Comparison of ENCODE assay signal across 13 cellular contexts in genomic region chr20:35660122-35660937, GRCh38. TPM values are rescaled to one million over a fixed set of nuclear protein-coding genes. Genes with fewer than 3 reads are reported as not detected.
DNase-seq lines count a peak whose midpoint lies in the region; ATAC-seq, FAIRE-seq and TF ChIP-seq lines count a peak whose summit lies in the region.
"Had no signal": no experiment of that assay in that cellular context is flagged by ENCODE, and none has a peak within 500 bp of the region (broad histone marks: within the 10 kb centered on the region; RNA-seq: fewer than 3 reads in every experiment).

No MANE protein-coding gene starts in this region.

- peak overlapping the region; percentile 95 to 97 (median 96) for H3K4me3 Mint-ChIP-seq in CD4-positive, CD25-positive, alpha-beta regulatory T cell
- H3K4me3 Mint-ChIP-seq in astrocyte (ENCODE audit: unreplicated experiment) = peak overlapping the region; percentile 50

- H3K4me2 ChIP-seq in MM.1S (ENCODE audit: low read depth, low read length) (peak overlapping the region; percentile 82), astrocyte (ENCODE audit: low read length) (peak overlapping the region; percentile 97), trophoblast cell (ENCODE audit: low read length) (no peak overlapping the region)

- H3F3A ChIP-seq in MM.1S (ENCODE audit: insufficient read depth, low read length) = peaks cover 27% of the 10 kb centered on the region

- H3K4me1 Mint-ChIP-seq in CD4-positive, CD25-positive, alpha-beta regulatory T cell = peaks cover 37 to 77% (median 67%) of the 10 kb centered on the region in 4 donors
- H3K4me1 Mint-ChIP-seq in astrocyte (ENCODE audit: low read depth, unreplicated experiment) = peaks cover 37% of the 10 kb centered on the region

- H3K23ac ChIP-seq in trophoblast cell (ENCODE audit: low read length) = no peak overlapping the region

- TF ChIP-seq CTCF in MM.1S (IDR thresholded peaks at IDR 0.05; ENCODE audit: low read length) (no peak), astrocyte (IDR thresholded peaks at IDR 0.05; ENCODE audit: insufficient read depth, low read depth, low read length) (no peak)

- peaks cover 1% of the 10 kb centered on the region for H3K36me3 ChIP-seq in CD4-positive, CD25-positive, alpha-beta regulatory T cell (ENCODE audit: control insufficient read depth, insufficient read depth, low read length)
- H3K36me3 ChIP-seq in MM.1S (replicated peaks; ENCODE audit: insufficient read depth, low read length) (peaks cover 5% of the 10 kb centered on the region), astrocyte (ENCODE audit: insufficient read depth, low read length) (no peaks in the 10 kb centered on the region), trophoblast cell (ENCODE audit: control insufficient read depth in 1 of 2, insufficient read depth in 2 of 2, low read length in 2 of 2) (peaks cover 3 to 5% of the 10 kb centered on the region in 2 experiments)

- H4K8ac ChIP-seq in trophoblast cell (ENCODE audit: low read depth, low read length) = no peak overlapping the region

- no peaks in the 10 kb centered on the region for H3K27me3 Mint-ChIP-seq in CD4-positive, CD25-positive, alpha-beta regulatory T cell
- no peaks in the 10 kb centered on the region for H3K27me3 Mint-ChIP-seq in astrocyte (ENCODE audit: low read depth, unreplicated experiment)

- no peak for FAIRE-seq in astrocyte (lab: Jason Lieb, UNC)

- H2BK5ac ChIP-seq in trophoblast cell (ENCODE audit: low read depth, low read length, poor library complexity) = no peak overlapping the region

- H2AK5ac ChIP-seq in trophoblast cell (ENCODE audit: low read length) = no peak overlapping the region

- peak overlapping the region; percentile 97 for H3K4ac ChIP-seq in trophoblast cell (ENCODE audit: low read depth, low read length)

- no peaks in the 10 kb centered on the region for H3K27me3 ChIP-seq in CD4-positive, CD25-positive, alpha-beta regulatory T cell (ENCODE audit: control insufficient read depth, insufficient read depth, low read length)
- H3K27me3 ChIP-seq in MM.1S (replicated peaks; ENCODE audit: insufficient read depth, low read length) (no peaks in the 10 kb centered on the region), astrocyte (ENCODE audit: insufficient read depth, low read length) (no peaks in the 10 kb centered on the region), trophoblast cell (ENCODE audit: insufficient read depth, low read length) (no peaks in the 10 kb centered on the region)

- H2BK120ac ChIP-seq in trophoblast cell (ENCODE audit: insufficient read depth, low read length, poor library complexity) = no peak overlapping the region

- no peak overlapping the region for H4K12ac ChIP-seq in trophoblast cell (ENCODE audit: low read depth, low read length)

- H3K9me3 Mint-ChIP-seq in CD4-positive, CD25-positive, alpha-beta regulatory T cell = no peaks in the 10 kb centered on the region
- H3K9me3 Mint-ChIP-seq in astrocyte (ENCODE audit: unreplicated experiment) = no peaks in the 10 kb centered on the region

- ATAC-seq in CD4-positive, CD25-positive, alpha-beta regulatory T cell (ENCODE audit: low read depth in 2 of 2) = no peak
- ATAC-seq in HG02759 (IDR thresholded peaks at IDR 0.05; ENCODE audit: unreplicated experiment) = no peak

- peaks cover 78% of the 10 kb centered on the region for H4K20me1 ChIP-seq in MM.1S (ENCODE audit: insufficient read depth, low read length)
- H4K20me1 ChIP-seq in astrocyte (ENCODE audit: insufficient read depth, low read length) = peaks cover 88% of the 10 kb centered on the region

- H2AFZ ChIP-seq in MM.1S (ENCODE audit: low read length) = no peak overlapping the region
- H2AFZ ChIP-seq in astrocyte (ENCODE audit: low read depth, low read length) = no peak overlapping the region
- H2AFZ ChIP-seq in trophoblast cell (ENCODE audit: insufficient read depth, low read length, poor library complexity) = no peak overlapping the region

- H3K14ac ChIP-seq in trophoblast cell (ENCODE audit: low read length) = no peak overlapping the region

- no peak overlapping the region for H4K91ac ChIP-seq in trophoblast cell (ENCODE audit: low read depth, low read length)

- H3K9me3 ChIP-seq in CD4-positive, CD25-positive, alpha-beta regulatory T cell (ENCODE audit: control insufficient read depth in 2 of 2, low read length in 2 of 2) = no peaks in the 10 kb centered on the region
- H3K9me3 ChIP-seq in MM.1S (replicated peaks; ENCODE audit: insufficient read depth, low read length) (no peaks in the 10 kb centered on the region), astrocyte (ENCODE audit: insufficient read depth, low read depth, low read length) (no peaks in the 10 kb centered on the region), trophoblast cell (ENCODE audit: insufficient read depth, low read depth, low read length) (no peaks in the 10 kb centered on the region)

- peak overlapping the region; percentile 79 to 98 (median 90) for H3K27ac Mint-ChIP-seq in CD4-positive, CD25-positive, alpha-beta regulatory T cell
- peak overlapping the region; percentile 17 for H3K27ac Mint-ChIP-seq in astrocyte (ENCODE audit: unreplicated experiment)

- H3K36me3 Mint-ChIP-seq in CD4-positive, CD25-positive, alpha-beta regulatory T cell = peaks cover 13% of the 10 kb centered on the region
- no peaks in the 10 kb centered on the region for H3K36me3 Mint-ChIP-seq in astrocyte (ENCODE audit: low read depth, unreplicated experiment)

- H3K9ac ChIP-seq in MM.1S (ENCODE audit: low read length) (no peak overlapping the region), astrocyte (ENCODE audit: low read length) (no peak overlapping the region), trophoblast cell (ENCODE audit: low read length) (no peak overlapping the region)

- H3K9me2 ChIP-seq in MM.1S (replicated peaks; ENCODE audit: insufficient read depth, low read length) = no peaks in the 10 kb centered on the region

- peaks cover 11% of the 10 kb centered on the region for H3K79me1 ChIP-seq in trophoblast cell (ENCODE audit: low read length)

- H3K4me1 ChIP-seq in CD4-positive, CD25-positive, alpha-beta regulatory T cell (ENCODE audit: control insufficient read depth, insufficient read depth, low read length, poor library complexity, severe bottlenecking) = peaks cover 84% of the 10 kb centered on the region
- H3K4me1 ChIP-seq in MM.1S (ENCODE audit: low read length) (peaks cover 31% of the 10 kb centered on the region), astrocyte (ENCODE audit: insufficient read depth, low read length) (peaks cover 22% of the 10 kb centered on the region), trophoblast cell (ENCODE audit: control insufficient read depth in 1 of 2, insufficient read depth in 2 of 2, low read length in 2 of 2) (peaks cover 4 to 5% of the 10 kb centered on the region in 2 experiments)

- no CpG with 5 or more reads among the region's 10 CpGs for WGBS in trophoblast cell (ENCODE audit: extremely low coverage, insufficient coverage, insufficient read length)

- H3K18ac ChIP-seq in trophoblast cell (ENCODE audit: low read length) = no peak overlapping the region

- H3K79me2 ChIP-seq in MM.1S (ENCODE audit: low read length) = peaks cover 94% of the 10 kb centered on the region
- H3K79me2 ChIP-seq in astrocyte (ENCODE audit: insufficient read depth, low read length) = peaks cover 97% of the 10 kb centered on the region
- H3K79me2 ChIP-seq in trophoblast cell (ENCODE audit: control insufficient read depth, insufficient read depth, low read length, poor library complexity) = peaks cover 23% of the 10 kb centered on the region

- DNase-seq in CD4-positive, CD25-positive, alpha-beta regulatory T cell = no peak
- DNase-seq in MM.1S = no peak
- no peak for DNase-seq in astrocyte (ENCODE audit: low read depth)
- DNase-seq in trophoblast cell = peak; percentile 50 to 54
- no peak for DNase-seq in activated gamma-delta T cell treated with Interleukin-2 at 50 U/mL for 16 hours
- DNase-seq in substantia nigra (lab: John Stamatoyannopoulos, UW) = no peak
- DNase-seq in DMS53 (lab: John Stamatoyannopoulos, UW) = no peak
- DNase-seq: effector CD4-positive, alpha-beta T cell; GOT3; NCI-H187 treated with DMSO at 0.1 percent for 48 hours; nucleus accumbens; RPMI8226 had no signal

- no peak overlapping the region for H2BK12ac ChIP-seq in trophoblast cell (ENCODE audit: low read length)

- peak overlapping the region; percentile 100 for H3K27ac ChIP-seq in CD4-positive, CD25-positive, alpha-beta regulatory T cell (ENCODE audit: insufficient read depth, low read length, poor library complexity, severe bottlenecking)
- no peak overlapping the region for H3K27ac ChIP-seq in MM.1S (ENCODE audit: low read length)
- peak overlapping the region; percentile 15 for H3K27ac ChIP-seq in astrocyte (ENCODE audit: low read depth, low read length)
- no peak overlapping the region for H3K27ac ChIP-seq in trophoblast cell (ENCODE audit: low read depth, low read length)
- H3K27ac ChIP-seq in substantia nigra (ENCODE audit: low read depth, low read length, poor library complexity, severe bottlenecking) = no peak overlapping the region

- H3K4me3 ChIP-seq in CD4-positive, CD25-positive, alpha-beta regulatory T cell (ENCODE audit: low read depth, low read length) = peak overlapping the region; percentile 90
- H3K4me3 ChIP-seq in MM.1S (ENCODE audit: low read length) = no peak overlapping the region
- H3K4me3 ChIP-seq in astrocyte (ENCODE audit: insufficient read depth, low read depth, low read length) = no peak overlapping the region
- no peak overlapping the region for H3K4me3 ChIP-seq in trophoblast cell (ENCODE audit: low read depth, low read length)

RNA-seq across cellular contexts. Expression of gene CPNE1, which starts 4.4 kb away (rescaled TPM):
- 246 TPM for total RNA-seq in CD4-positive, CD25-positive, alpha-beta regulatory T cell
- polyA plus RNA-seq in CD4-positive, CD25-positive, alpha-beta regulatory T cell = 100 to 1,000 TPM; 175 to 398 (median 338) TPM
- total RNA-seq in astrocyte = 194 and 200 TPM in 2 replicates
- 121 and 122 TPM in 2 replicates for polyA plus RNA-seq in trophoblast cell (2013)

RNA-seq across cellular contexts. Expression of gene RBM12, which starts 4.4 kb away (rescaled TPM):
- 128 TPM for total RNA-seq in CD4-positive, CD25-positive, alpha-beta regulatory T cell
- 10 to 100 TPM; 46.6 to 58.0 (median 53.3) TPM for polyA plus RNA-seq in CD4-positive, CD25-positive, alpha-beta regulatory T cell
- 78.1 and 88.4 TPM in 2 replicates for total RNA-seq in astrocyte
- polyA plus RNA-seq in trophoblast cell (2013) = 99.5 and 101 TPM in 2 replicates

RNA-seq across cellular contexts. Expression of gene NFS1, which starts 38.8 kb away (rescaled TPM):
- total RNA-seq in CD4-positive, CD25-positive, alpha-beta regulatory T cell = 21.2 TPM
- 10 to 100 TPM; 22.3 to 32.6 (median 25.4) TPM for polyA plus RNA-seq in CD4-positive, CD25-positive, alpha-beta regulatory T cell
- total RNA-seq in astrocyte = 30.3 and 33.0 TPM in 2 replicates
- polyA plus RNA-seq in trophoblast cell (2013) = 11.7 and 11.8 TPM in 2 replicates

RNA-seq across cellular contexts. Expression of gene ROMO1, which starts 38.9 kb away (rescaled TPM):
- 48.8 TPM for total RNA-seq in CD4-positive, CD25-positive, alpha-beta regulatory T cell
- 100 to 1,000 TPM; 295 to 378 (median 363) TPM for polyA plus RNA-seq in CD4-positive, CD25-positive, alpha-beta regulatory T cell
- total RNA-seq in astrocyte = 185 and 201 TPM in 2 replicates
- 506 and 511 TPM in 2 replicates for polyA plus RNA-seq in trophoblast cell (2013)

RNA-seq across cellular contexts. Expression of gene SPAG4, which starts 44.7 kb away (rescaled TPM):
- total RNA-seq in CD4-positive, CD25-positive, alpha-beta regulatory T cell = 21.8 TPM
- polyA plus RNA-seq in CD4-positive, CD25-positive, alpha-beta regulatory T cell = 1 to 10 TPM in 1 of 4 donors, under 1 TPM in 3; 0.11 to 1.2 (median 0.34) TPM
- total RNA-seq in astrocyte = 1.2 TPM in 2 replicates
- polyA plus RNA-seq in trophoblast cell (2013) = 2.7 and 3.1 TPM in 2 replicates

Comparison
In these comparisons a context has a peak if more than half of its experiments do, and no peak if none do; other contexts are left out.
1. DNase-seq: peak in trophoblast cell (2 of 2); none in CD4-positive, CD25-positive, alpha-beta regulatory T cell (0 of 3), MM.1S (single experiment), astrocyte (single experiment), activated gamma-delta T cell treated with Interleukin-2 at 50 U/mL for 16 hours (single experiment), substantia nigra (0 of 49) and DMS53 (single experiment).
2. H3K27ac ChIP-seq: peak in CD4-positive, CD25-positive, alpha-beta regulatory T cell (single experiment) and astrocyte (single experiment); none in MM.1S (single experiment), trophoblast cell (single experiment) and substantia nigra (single experiment).